Comparison of ENCODE assay signal across 13 cellular contexts in the genomic region with DNA sequence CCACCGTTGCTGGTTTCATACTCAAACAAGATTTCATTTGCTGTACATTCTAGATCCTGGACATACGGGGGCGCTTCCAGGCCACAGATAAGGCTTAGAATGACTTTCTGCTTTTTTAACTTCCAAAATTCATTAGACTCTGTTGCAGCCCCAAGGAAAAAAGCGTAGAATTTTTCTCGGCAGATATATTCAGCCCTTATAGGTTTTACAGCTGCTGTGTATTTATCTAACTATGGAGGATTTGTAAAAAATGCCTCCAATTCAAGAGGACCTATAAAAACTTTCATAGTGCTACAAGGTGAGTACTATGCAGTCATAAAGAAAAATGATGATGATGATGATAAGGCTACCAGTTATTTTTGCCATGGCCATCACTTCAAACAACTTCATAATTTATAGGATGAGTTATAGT. TPM values are rescaled to one million over a fixed set of nuclear protein-coding genes. Genes with fewer than 3 reads are reported as not detected.
DNase-seq lines count a peak whose midpoint lies in the region; ATAC-seq and TF ChIP-seq lines count a peak whose summit lies in the region.
"Had no signal": no experiment of that assay in that cellular context is flagged by ENCODE, and none has a peak within 500 bp of the region (broad histone marks: within the 10 kb centered on the region; RNA-seq: fewer than 3 reads in every experiment).

No MANE protein-coding gene starts in this region.

- no peak overlapping the region for H3K4me3 ChIP-seq in retinal pigment epithelial cell (ENCODE audit: low read length)

- H3K36me3 Mint-ChIP-seq in activated T-cell treated with anti-CD3 and anti-CD28 coated beads, Interleukin-2, amount 50 U/mL, for 4 hours (ENCODE audit: insufficient read depth): no peaks in the 10 kb centered on the region
- H3K36me3 Mint-ChIP-seq: natural killer cell had no signal

- H3K4me1 Mint-ChIP-seq in activated T-cell treated with anti-CD3 and anti-CD28 coated beads, Interleukin-2, amount 50 U/mL, for 4 hours (ENCODE audit: low read depth): no peaks in the 10 kb centered on the region
- H3K4me1 Mint-ChIP-seq: natural killer cell had no signal

- H3K27ac ChIP-seq in VCaP: no peak overlapping the region

- TF ChIP-seq CTCF in VCaP (conservative IDR thresholded peaks at IDR 0.05) (peak; percentile 66), retinal pigment epithelial cell (conservative IDR thresholded peaks at IDR 0.05; ENCODE audit: low read depth, low read length) (peak; percentile 32)

- H3K27me3 Mint-ChIP-seq in activated T-cell treated with anti-CD3 and anti-CD28 coated beads, Interleukin-2, amount 50 U/mL, for 4 hours (ENCODE audit: low read depth): peaks cover 1% of the 10 kb centered on the region

- ATAC-seq in activated T-cell treated with anti-CD3 and anti-CD28 coated beads, Interleukin-2, amount 50 U/mL, for 4 hours: no peak
- ATAC-seq in HG02852 (IDR thresholded peaks at IDR 0.05; ENCODE audit: unreplicated experiment): no peak
- ATAC-seq: natural killer cell had no signal

- H3K9me3 Mint-ChIP-seq in activated T-cell treated with anti-CD3 and anti-CD28 coated beads, Interleukin-2, amount 50 U/mL, for 4 hours: no peaks in the 10 kb centered on the region
- H3K9me3 Mint-ChIP-seq: natural killer cell had no signal

- DNase-seq in SIG-M5 treated with dmso at 0.1 percent for 504 hours (lab: John Stamatoyannopoulos, UW; ENCODE audit: unreplicated experiment) (peak; percentile 16), SIG-M5 (lab: John Stamatoyannopoulos, UW) (no peak), NAMALWA (ENCODE audit: low spot score) (peak; percentile 15), retinal pigment epithelial cell (ENCODE audit: low read depth) (no peak), medulla oblongata (ENCODE audit: extremely low spot score) (no peak)
- no peak for DNase-seq in activated T-cell treated with anti-CD3 and anti-CD28 coated beads, Interleukin-2, amount 50 U/mL, for 4 hours
- DNase-seq: activated CD8-positive, alpha-beta memory T cell treated with anti-CD3 and anti-CD28 coated beads, Interleukin-2, amount 50 U/mL, for 48 hours; natural killer cell; stimulated activated CD8-positive, alpha-beta memory T cell treated with anti-CD3 and anti-CD28 coated beads, Interleukin-4, amount 100 ng/mL, for 48 hours had no signal

- no peak overlapping the region for H3K4me3 Mint-ChIP-seq in activated T-cell treated with anti-CD3 and anti-CD28 coated beads, Interleukin-2, amount 50 U/mL, for 4 hours
- H3K4me3 Mint-ChIP-seq: natural killer cell had no signal

RNA-seq across cellular contexts. Expression of gene SLC30A10, which starts 51.6 kb away (rescaled TPM):
- total RNA-seq in activated T-cell treated with anti-CD3 and anti-CD28 coated beads, Interleukin-2, amount 50 U/mL, for 4 hours: not detected
- total RNA-seq: astrocyte, fibroblast of lung, natural killer cell had no signal

Comparison
In these comparisons a context has a peak if more than half of its experiments do, and no peak if none do; other contexts are left out.
1. DNase-seq: peak in SIG-M5 treated with dmso at 0.1 percent for 504 hours (single experiment) and NAMALWA (single experiment); none in SIG-M5 (single experiment), retinal pigment epithelial cell (single experiment), activated T-cell treated with anti-CD3 and anti-CD28 coated beads, Interleukin-2, amount 50 U/mL, for 4 hours (single experiment) and medulla oblongata (single experiment).